Comparison of ENCODE assay signal across 9 cellular contexts in the genomic region with DNA sequence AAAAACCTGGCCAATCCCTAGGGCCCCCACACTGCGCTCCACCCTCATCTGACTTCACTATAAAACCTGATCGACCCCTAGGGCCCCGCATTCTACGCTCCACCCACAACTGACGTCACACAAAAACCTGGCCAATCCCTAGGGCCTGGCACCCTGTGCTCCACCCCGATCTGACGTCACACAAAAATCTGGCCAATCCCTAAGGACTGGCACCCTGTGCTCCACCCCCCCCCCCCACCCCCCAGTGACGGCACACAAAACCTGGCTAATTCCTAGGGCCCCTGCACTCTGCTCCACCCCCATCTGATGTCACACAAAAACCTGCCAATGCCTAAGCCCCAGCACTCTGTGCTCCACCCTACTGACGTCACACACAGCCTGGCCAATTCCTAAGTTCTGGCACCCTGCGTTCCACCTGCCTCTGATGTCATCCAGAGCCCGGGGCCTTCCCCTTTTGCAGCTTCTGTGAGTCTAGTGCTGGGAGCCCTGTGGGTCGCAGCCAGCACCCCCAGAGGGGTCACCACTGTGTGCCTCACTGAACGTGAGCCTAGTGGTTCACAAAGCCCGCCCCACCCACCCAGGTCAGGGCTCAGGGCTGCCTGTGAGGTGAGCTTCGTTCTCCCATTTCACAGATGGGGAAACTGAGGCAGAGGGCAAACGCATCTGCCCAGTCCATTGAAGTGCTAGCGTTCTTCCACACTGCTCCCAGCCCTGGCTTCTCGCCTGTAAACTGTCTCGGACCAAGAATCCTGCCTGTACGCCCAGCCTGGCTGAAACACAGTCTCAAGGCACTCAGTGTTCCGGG. TPM values are rescaled to one million over a fixed set of nuclear protein-coding genes. Genes with fewer than 3 reads are reported as not detected.
DNase-seq lines count a peak whose midpoint lies in the region; ATAC-seq, FAIRE-seq and TF ChIP-seq lines count a peak whose summit lies in the region.
"Had no signal": no experiment of that assay in that cellular context is flagged by ENCODE, and none has a peak within 500 bp of the region (broad histone marks: within the 10 kb centered on the region; RNA-seq: fewer than 3 reads in every experiment).

No MANE protein-coding gene starts in this region.

- H3K27ac ChIP-seq in neural progenitor cell, result no peak overlapping the region

- H4K20me1 ChIP-seq in neural progenitor cell (ENCODE audit: low read depth), result no peaks in the 10 kb centered on the region

- no peaks in the 10 kb centered on the region for H3K36me3 ChIP-seq in neural progenitor cell

- peaks cover 4% of the 10 kb centered on the region for H3F3A ChIP-seq in neural progenitor cell (ENCODE audit: low read depth)

- POLR2A ChIA-PET in WTC11 (lab: Charles Lee), result no interaction called here

- peaks cover 17% of the 10 kb centered on the region for H3K4me1 Mint-ChIP-seq in activated naive CD4-positive, alpha-beta T cell treated with anti-CD3 and anti-CD28 coated beads for 36 hours (ENCODE audit: low read depth)
- H3K4me1 Mint-ChIP-seq in WTC11 (peaks cover 12% of the 10 kb centered on the region), neural progenitor cell (peaks cover 8% of the 10 kb centered on the region)

- peaks cover 2% of the 10 kb centered on the region for H3K27me3 Mint-ChIP-seq in activated naive CD4-positive, alpha-beta T cell treated with anti-CD3 and anti-CD28 coated beads for 36 hours (ENCODE audit: low read depth)
- H3K27me3 Mint-ChIP-seq in WTC11 (ENCODE audit: low read depth), result peaks cover 4% of the 10 kb centered on the region
- H3K27me3 Mint-ChIP-seq in neural progenitor cell (ENCODE audit: insufficient read depth, low read depth), result peaks cover 4% of the 10 kb centered on the region

- intact Hi-C loops in activated naive CD4-positive, alpha-beta T cell treated with anti-CD3 and anti-CD28 coated beads for 36 hours (cut with micrococcal nuclease), result no loop called here

- H3K27ac Mint-ChIP-seq in activated naive CD4-positive, alpha-beta T cell treated with anti-CD3 and anti-CD28 coated beads for 36 hours, result peak overlapping the region; percentile 41
- peak overlapping the region in 1 of 2 donors; percentile 49 for H3K27ac Mint-ChIP-seq in activated naive CD4-positive, alpha-beta T cell treated with anti-CD3 and anti-CD28 coated beads, Interleukin-2, amount 50 U/mL, for 72 hours
- peak overlapping the region; percentile 41 for H3K27ac Mint-ChIP-seq in WTC11
- no peak overlapping the region for H3K27ac Mint-ChIP-seq in neural progenitor cell

- no peak overlapping the region for H3K4me3 Mint-ChIP-seq in activated naive CD4-positive, alpha-beta T cell treated with anti-CD3 and anti-CD28 coated beads for 36 hours
- no peak overlapping the region for H3K4me3 Mint-ChIP-seq in WTC11
- H3K4me3 Mint-ChIP-seq in neural progenitor cell, result no peak overlapping the region

- no peak overlapping the region for H3K4me3 ChIP-seq in neural progenitor cell

- no peak overlapping the region for H2AFZ ChIP-seq in neural progenitor cell (replicated peaks)

- no peak for DNase-seq in activated naive CD4-positive, alpha-beta T cell treated with anti-CD3 and anti-CD28 coated beads for 36 hours
- no peak for DNase-seq in activated naive CD4-positive, alpha-beta T cell treated with anti-CD3 and anti-CD28 coated beads, Interleukin-2, amount 50 U/mL, for 72 hours (ENCODE audit: low spot score in 2 of 2)
- DNase-seq in NAMALWA (ENCODE audit: low spot score) (peak; percentile 89), WTC11 (ENCODE audit: low spot score) (peak; percentile 79), neural progenitor cell (ENCODE audit: low spot score) (peak; percentile 79), GM12892 (ENCODE audit: insufficient read length) (no peak), NCI-H2107 treated with DMSO at 0.1 percent for 48 hours (lab: John Stamatoyannopoulos, UW; ENCODE audit: unreplicated experiment) (no peak)
- DNase-seq in central memory CD4-positive, alpha-beta T cell, result no peak
- DNase-seq: head of caudate nucleus had no signal

- H3K79me2 ChIP-seq in neural progenitor cell (ENCODE audit: low read depth), result no peaks in the 10 kb centered on the region

- CTCF ChIA-PET in activated naive CD4-positive, alpha-beta T cell treated with anti-CD3 and anti-CD28 coated beads for 36 hours (lab: Charles Lee), result interaction anchor here (0.9 to 3.1 kb wide), 3 partner anchors 14 to 193 kb away, joined by 3 to 22 read pairs (median 3); no protein-coding TSS in a partner anchor
- CTCF ChIA-PET in WTC11 (lab: Charles Lee), result interaction anchor here (0.9 to 2.8 kb wide), 3 partner anchors 14 to 236 kb away, joined by 3 to 15 read pairs (median 10); no protein-coding TSS in a partner anchor

- no peak for FAIRE-seq in GM12892 (lab: Jason Lieb, UNC)

- H3K9me3 Mint-ChIP-seq in activated naive CD4-positive, alpha-beta T cell treated with anti-CD3 and anti-CD28 coated beads for 36 hours, result no peaks in the 10 kb centered on the region
- H3K9me3 Mint-ChIP-seq in activated naive CD4-positive, alpha-beta T cell treated with anti-CD3 and anti-CD28 coated beads, Interleukin-2, amount 50 U/mL, for 72 hours, result no peaks in the 10 kb centered on the region
- H3K9me3 Mint-ChIP-seq in WTC11, result no peaks in the 10 kb centered on the region
- H3K9me3 Mint-ChIP-seq in neural progenitor cell, result peaks cover 3% of the 10 kb centered on the region

- no peak overlapping the region for H3K4me2 ChIP-seq in neural progenitor cell

- H3K36me3 Mint-ChIP-seq in activated naive CD4-positive, alpha-beta T cell treated with anti-CD3 and anti-CD28 coated beads for 36 hours (ENCODE audit: low read depth), result no peaks in the 10 kb centered on the region
- no peaks in the 10 kb centered on the region for H3K36me3 Mint-ChIP-seq in activated naive CD4-positive, alpha-beta T cell treated with anti-CD3 and anti-CD28 coated beads, Interleukin-2, amount 50 U/mL, for 72 hours
- H3K36me3 Mint-ChIP-seq in WTC11 (no peaks in the 10 kb centered on the region), neural progenitor cell (no peaks in the 10 kb centered on the region)

- peaks cover 32% of the 10 kb centered on the region for H3K27me3 ChIP-seq in neural progenitor cell

- no peak for TF ChIP-seq POLR2A in GM12892 (IDR thresholded peaks at IDR 0.05; ENCODE audit: low read depth, low read length)

- ATAC-seq in activated naive CD4-positive, alpha-beta T cell treated with anti-CD3 and anti-CD28 coated beads, Interleukin-2, amount 50 U/mL, for 72 hours, result no peak
- peak; percentile 74 for ATAC-seq in WTC11

- H3K4me1 ChIP-seq in neural progenitor cell, result peaks cover 2% of the 10 kb centered on the region

- no peak for TF ChIP-seq CTCF in WTC11 (IDR thresholded peaks at IDR 0.05)
- no peak for TF ChIP-seq CTCF in neural progenitor cell (IDR thresholded peaks at IDR 0.05)

- no peaks in the 10 kb centered on the region for H3K9me3 ChIP-seq in neural progenitor cell (ENCODE audit: low read depth)

- H3K9ac ChIP-seq in neural progenitor cell, result no peak overlapping the region

TF ChIP-seq in WTC11, 78 proteins besides CTCF, POLR2A, EP300 and RAD21:
- TF ChIP-seq RORB (CRISPR knock-in tag; IDR thresholded peaks at IDR 0.05) (no peak), NR3C1 (CRISPR knock-in tag; conservative IDR thresholded peaks at IDR 0.05; ENCODE audit: low read depth) (no peak), SP1 (CRISPR knock-in tag; conservative IDR thresholded peaks at IDR 0.05) (peak; percentile 49), NFYB (CRISPR knock-in tag; conservative IDR thresholded peaks at IDR 0.05; ENCODE audit: low read depth) (peak; percentile 75), OVOL2 (CRISPR knock-in tag; IDR thresholded peaks at IDR 0.05; ENCODE audit: borderline replicate concordance) (no peak)
- TF ChIP-seq, protein P1, sequence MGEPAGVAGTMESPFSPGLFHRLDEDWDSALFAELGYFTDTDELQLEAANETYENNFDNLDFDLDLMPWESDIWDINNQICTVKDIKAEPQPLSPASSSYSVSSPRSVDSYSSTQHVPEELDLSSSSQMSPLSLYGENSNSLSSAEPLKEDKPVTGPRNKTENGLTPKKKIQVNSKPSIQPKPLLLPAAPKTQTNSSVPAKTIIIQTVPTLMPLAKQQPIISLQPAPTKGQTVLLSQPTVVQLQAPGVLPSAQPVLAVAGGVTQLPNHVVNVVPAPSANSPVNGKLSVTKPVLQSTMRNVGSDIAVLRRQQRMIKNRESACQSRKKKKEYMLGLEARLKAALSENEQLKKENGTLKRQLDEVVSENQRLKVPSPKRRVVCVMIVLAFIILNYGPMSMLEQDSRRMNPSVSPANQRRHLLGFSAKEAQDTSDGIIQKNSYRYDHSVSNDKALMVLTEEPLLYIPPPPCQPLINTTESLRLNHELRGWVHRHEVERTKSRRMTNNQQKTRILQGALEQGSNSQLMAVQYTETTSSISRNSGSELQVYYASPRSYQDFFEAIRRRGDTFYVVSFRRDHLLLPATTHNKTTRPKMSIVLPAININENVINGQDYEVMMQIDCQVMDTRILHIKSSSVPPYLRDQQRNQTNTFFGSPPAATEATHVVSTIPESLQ (CRISPR knock-in tag; IDR thresholded peaks at IDR 0.05), result no peak
- TF ChIP-seq, protein P2, sequence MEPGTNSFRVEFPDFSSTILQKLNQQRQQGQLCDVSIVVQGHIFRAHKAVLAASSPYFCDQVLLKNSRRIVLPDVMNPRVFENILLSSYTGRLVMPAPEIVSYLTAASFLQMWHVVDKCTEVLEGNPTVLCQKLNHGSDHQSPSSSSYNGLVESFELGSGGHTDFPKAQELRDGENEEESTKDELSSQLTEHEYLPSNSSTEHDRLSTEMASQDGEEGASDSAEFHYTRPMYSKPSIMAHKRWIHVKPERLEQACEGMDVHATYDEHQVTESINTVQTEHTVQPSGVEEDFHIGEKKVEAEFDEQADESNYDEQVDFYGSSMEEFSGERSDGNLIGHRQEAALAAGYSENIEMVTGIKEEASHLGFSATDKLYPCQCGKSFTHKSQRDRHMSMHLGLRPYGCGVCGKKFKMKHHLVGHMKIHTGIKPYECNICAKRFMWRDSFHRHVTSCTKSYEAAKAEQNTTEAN (CRISPR knock-in tag; IDR thresholded peaks at IDR 0.05), result no peak

RNA-seq across cellular contexts. Expression of a gene that starts 40.6 kb away (rescaled TPM):
- total RNA-seq in activated naive CD4-positive, alpha-beta T cell treated with anti-CD3 and anti-CD28 coated beads for 36 hours, result 1 to 10 TPM; 3.7 to 4.2 TPM
- 1 to 10 TPM; 1.4 to 9.1 TPM for total RNA-seq in activated naive CD4-positive, alpha-beta T cell treated with anti-CD3 and anti-CD28 coated beads, Interleukin-2, amount 50 U/mL, for 72 hours
- total RNA-seq in WTC11 (2021), result 13.6 to 15.7 TPM (median 14.1 TPM) in 3 replicates
- 6.0 and 22.7 TPM in 2 replicates for total RNA-seq in neural progenitor cell (ENCODE audit: low replicate concordance)
- polyA plus RNA-seq in GM12892 (2012; ENCODE audit: missing spikeins), result 0.36 TPM

Comparison
In these comparisons a context has a peak if more than half of its experiments do, and no peak if none do; other contexts are left out.
1. DNase-seq: peak in NAMALWA (single experiment), WTC11 (single experiment) and neural progenitor cell (single experiment); none in activated naive CD4-positive, alpha-beta T cell treated with anti-CD3 and anti-CD28 coated beads for 36 hours (single experiment), activated naive CD4-positive, alpha-beta T cell treated with anti-CD3 and anti-CD28 coated beads, Interleukin-2, amount 50 U/mL, for 72 hours (0 of 2), GM12892 (single experiment), NCI-H2107 treated with DMSO at 0.1 percent for 48 hours (single experiment) and central memory CD4-positive, alpha-beta T cell (single experiment).